In the genomic region with DNA sequence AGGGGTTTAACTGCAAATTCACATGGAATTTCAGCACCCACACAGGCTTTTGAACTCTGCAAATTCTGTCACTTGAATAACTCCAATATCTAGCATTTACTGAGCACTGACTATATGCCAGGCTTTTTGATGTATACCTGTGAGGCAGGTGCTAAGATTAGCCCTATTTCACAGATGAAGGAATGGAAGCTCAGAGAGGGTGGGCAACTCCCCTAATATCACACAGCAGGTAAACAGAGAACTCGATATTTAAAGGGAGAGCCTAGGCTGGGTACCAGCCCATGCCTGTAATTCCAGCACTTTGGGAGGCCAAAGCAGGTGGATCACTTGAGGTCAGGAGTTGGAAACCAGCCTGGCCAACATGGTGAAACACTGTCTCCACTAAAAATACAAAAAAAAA, we compare ENCODE assay signal across 14 cellular contexts. TPM values are rescaled to one million over a fixed set of nuclear protein-coding genes. Genes with fewer than 3 reads are reported as not detected.
"Had no signal": no experiment of that assay in that cellular context is flagged by ENCODE, and none has a peak within 500 bp of the region (broad histone marks: within the 10 kb centered on the region; RNA-seq: fewer than 3 reads in every experiment).

No MANE protein-coding gene starts in this region.

RNA-seq across cellular contexts. Expression of gene CES5A, which starts 17.5 kb away (rescaled TPM):
- total RNA-seq: activated B cell treated with CpG ODN at 0.5 μM for 24 hours; activated CD4-positive, alpha-beta memory T cell treated with anti-CD3 and anti-CD28 coated beads for 36 hours; activated CD4-positive, alpha-beta memory T cell treated with anti-CD3 and anti-CD28 coated beads, Interleukin-2, amount 10 ng/mL, durations not matched to agents 7 days and 5 days; activated CD4-positive, alpha-beta T cell treated with anti-CD3 and anti-CD28 coated beads for 36 hours; activated CD4-positive, alpha-beta T cell treated with anti-CD3 and anti-CD28 coated beads, Interleukin-2, amount 10 ng/mL, durations not matched to agents 24 days and 14 days; activated CD4-positive, alpha-beta T cell treated with anti-CD3 and anti-CD28 coated beads, Interleukin-2, amount 10 ng/mL, durations not matched to agents 7 days and 5 days; activated CD8-positive, alpha-beta memory T cell treated with anti-CD3 and anti-CD28 coated beads for 36 hours; activated CD8-positive, alpha-beta memory T cell treated with anti-CD3 and anti-CD28 coated beads, Interleukin-2, amount 10 ng/mL, durations not matched to agents 7 days and 5 days; activated CD8-positive, alpha-beta T cell treated with anti-CD3 and anti-CD28 coated beads for 36 hours; activated CD8-positive, alpha-beta T cell treated with anti-CD3 and anti-CD28 coated beads, Interleukin-2, amount 10 ng/mL, durations not matched to agents 7 days and 5 days; T-helper 17 cell; T-helper 2 cell treated with Interferon-gamma antibody and Interleukin-4, amounts not matched to agents 100 ng/mL and 5 ng/mL, for 36 hours; WTC11 had no signal

RNA-seq across cellular contexts. Expression of gene CES1, which starts 24.8 kb away (rescaled TPM):
- total RNA-seq: activated B cell treated with CpG ODN at 0.5 μM for 24 hours; activated CD4-positive, alpha-beta T cell treated with anti-CD3 and anti-CD28 coated beads for 36 hours; activated CD4-positive, alpha-beta T cell treated with anti-CD3 and anti-CD28 coated beads, Interleukin-2, amount 10 ng/mL, durations not matched to agents 24 days and 14 days; activated CD8-positive, alpha-beta memory T cell treated with anti-CD3 and anti-CD28 coated beads for 36 hours; activated CD8-positive, alpha-beta T cell treated with anti-CD3 and anti-CD28 coated beads for 36 hours; activated CD8-positive, alpha-beta T cell treated with anti-CD3 and anti-CD28 coated beads, Interleukin-2, amount 10 ng/mL, durations not matched to agents 7 days and 5 days; T-helper 1 cell treated with Interleukin-12 subunit alpha and Interleukin-12 subunit beta and Interleukin-4 antibody, amounts not matched to agents 30 ng/mL and 1 ng/mL, for 36 hours had no signal
